ENCODE assay signal across 8 cellular contexts in genomic region chr16:85570735-85571562, GRCh38. TPM values are rescaled to one million over a fixed set of nuclear protein-coding genes. Genes with fewer than 3 reads are reported as not detected.
DNase-seq lines count a peak whose midpoint lies in the region; ATAC-seq and TF ChIP-seq lines count a peak whose summit lies in the region.

No MANE protein-coding gene starts in this region.

- peaks cover 2% of the 10 kb centered on the region for H4K20me1 ChIP-seq in mammary epithelial cell (ENCODE audit: insufficient read depth, low read length)

- peaks cover 11% of the 10 kb centered on the region for H3K36me3 Mint-ChIP-seq in activated T-helper 1 cell treated with anti-CD3 and anti-CD28 coated beads, Interleukin-12 subunit alpha, Interleukin-12 subunit beta, Interleukin-2, Interleukin-4 antibody, amounts not matched to agents 30 ng/mL and 10 ng/mL and 1 ng/mL, durations not matched to agents 14 hours and 24 hours and 36 hours (ENCODE audit: low read depth)
- H3K36me3 Mint-ChIP-seq in neural crest cell (ENCODE audit: low read depth), result no peaks in the 10 kb centered on the region

- H3K27ac Mint-ChIP-seq in activated T-helper 1 cell treated with anti-CD3 and anti-CD28 coated beads, Interleukin-12 subunit alpha, Interleukin-12 subunit beta, Interleukin-2, Interleukin-4 antibody, amounts not matched to agents 30 ng/mL and 10 ng/mL and 1 ng/mL, durations not matched to agents 14 hours and 24 hours and 36 hours, result peak overlapping the region; percentile 4
- H3K27ac Mint-ChIP-seq in neural crest cell (ENCODE audit: unreplicated experiment), result no peak overlapping the region

- DNase-seq in T47D (ENCODE audit: low read depth in 1 of 2, low spot score in 1 of 2), result peak; percentile 82 to 98
- no peak for DNase-seq in mammary epithelial cell
- no peak for DNase-seq in activated T-helper 1 cell treated with anti-CD3 and anti-CD28 coated beads, Interleukin-12 subunit alpha, Interleukin-12 subunit beta, Interleukin-2, Interleukin-4 antibody, amounts not matched to agents 30 ng/mL and 10 ng/mL and 1 ng/mL, durations not matched to agents 14 hours and 24 hours and 36 hours (ENCODE audit: low spot score)
- no peak for DNase-seq in neural crest cell (ENCODE audit: low read depth, low spot score)
- no peak for DNase-seq in hepatic stellate cell (ENCODE audit: low spot score)

- peaks cover 15% of the 10 kb centered on the region for H3K79me2 ChIP-seq in mammary epithelial cell (ENCODE audit: insufficient read depth, low read length)

- H3K4me1 ChIP-seq in mammary epithelial cell (ENCODE audit: insufficient read depth, low read length), result peaks cover 29% of the 10 kb centered on the region

- no peaks in the 10 kb centered on the region for H3K36me3 ChIP-seq in mammary epithelial cell (ENCODE audit: insufficient read depth, low read length)

- BruUV-seq in mammary epithelial cell (replicated peaks; lab: Mats Ljungman, UMichigan), result no TSS peak

- peaks cover 8% of the 10 kb centered on the region for H3K9me3 Mint-ChIP-seq in activated T-helper 1 cell treated with anti-CD3 and anti-CD28 coated beads, Interleukin-12 subunit alpha, Interleukin-12 subunit beta, Interleukin-2, Interleukin-4 antibody, amounts not matched to agents 30 ng/mL and 10 ng/mL and 1 ng/mL, durations not matched to agents 14 hours and 24 hours and 36 hours
- no peaks in the 10 kb centered on the region for H3K9me3 Mint-ChIP-seq in neural crest cell

- CTCF ChIA-PET in mammary epithelial cell (lab: Charles Lee; ENCODE audit: low non-redundant PET), result no interaction called here

- H3K27ac ChIP-seq in mammary epithelial cell (ENCODE audit: insufficient read depth, low read depth, low read length), result no peak overlapping the region

- peaks cover 45% of the 10 kb centered on the region for H3K4me1 Mint-ChIP-seq in activated T-helper 1 cell treated with anti-CD3 and anti-CD28 coated beads, Interleukin-12 subunit alpha, Interleukin-12 subunit beta, Interleukin-2, Interleukin-4 antibody, amounts not matched to agents 30 ng/mL and 10 ng/mL and 1 ng/mL, durations not matched to agents 14 hours and 24 hours and 36 hours (ENCODE audit: low read depth)
- peaks cover 80% of the 10 kb centered on the region for H3K4me1 Mint-ChIP-seq in neural crest cell

- H3K9ac ChIP-seq in mammary epithelial cell (ENCODE audit: insufficient read depth, low read length), result no peak overlapping the region

- dilution Hi-C loops in mammary epithelial cell (cut with HindIII; ENCODE audit: low sequenced_read_pairs), result no loop called here

- 70% methylated on average over 23 of the region's 24 CpGs for WGBS in mammary epithelial cell (ENCODE audit: low coverage, missing lambda C conversion rate)

- H3K4me3 Mint-ChIP-seq in activated T-helper 1 cell treated with anti-CD3 and anti-CD28 coated beads, Interleukin-12 subunit alpha, Interleukin-12 subunit beta, Interleukin-2, Interleukin-4 antibody, amounts not matched to agents 30 ng/mL and 10 ng/mL and 1 ng/mL, durations not matched to agents 14 hours and 24 hours and 36 hours, result peak overlapping the region; percentile 45
- peak overlapping the region; percentile 24 for H3K4me3 Mint-ChIP-seq in neural crest cell

- no peaks in the 10 kb centered on the region for H3K27me3 ChIP-seq in mammary epithelial cell (ENCODE audit: insufficient read depth, low read length)

- peaks cover 2% of the 10 kb centered on the region for H3K27me3 Mint-ChIP-seq in activated T-helper 1 cell treated with anti-CD3 and anti-CD28 coated beads, Interleukin-12 subunit alpha, Interleukin-12 subunit beta, Interleukin-2, Interleukin-4 antibody, amounts not matched to agents 30 ng/mL and 10 ng/mL and 1 ng/mL, durations not matched to agents 14 hours and 24 hours and 36 hours (ENCODE audit: insufficient read depth)
- H3K27me3 Mint-ChIP-seq in neural crest cell (ENCODE audit: low read depth), result peaks cover 59% of the 10 kb centered on the region

- H2AFZ ChIP-seq in mammary epithelial cell (ENCODE audit: low read depth, low read length), result no peak overlapping the region

- H3K4me3 ChIP-seq in mammary epithelial cell (replicated peaks in 1 of 3; ENCODE audit: insufficient read depth in 1 of 3, low read depth in 2 of 3, low read length in 3 of 3), result no peak overlapping the region

- H3K9me3 ChIP-seq in mammary epithelial cell (replicated peaks; ENCODE audit: insufficient read depth, low read length), result no peaks in the 10 kb centered on the region

- ATAC-seq in HG03460 (IDR thresholded peaks at IDR 0.05; ENCODE audit: unreplicated experiment), result peak; percentile 41
- no peak for ATAC-seq in HG02840 (IDR thresholded peaks at IDR 0.05; ENCODE audit: low FRiP score, unreplicated experiment)
- ATAC-seq in GM18870 (IDR thresholded peaks at IDR 0.05; ENCODE audit: unreplicated experiment), result no peak

- in situ Hi-C loops in T47D (cut with HindIII; ENCODE audit: low pct_unique_long_range_greater_than_20kb, low sequenced_read_pairs) (no loop called here), mammary epithelial cell (cut with MboI; ENCODE audit: low sequenced_read_pairs in 2 of 2) (no loop called here)

- no peak overlapping the region for H3K4me2 ChIP-seq in mammary epithelial cell (ENCODE audit: insufficient read depth, low read depth, low read length)

- intact Hi-C loops in mammary epithelial cell (cut with micrococcal nuclease), result no loop called here
- intact Hi-C loops in activated T-helper 1 cell treated with anti-CD3 and anti-CD28 coated beads, Interleukin-12 subunit alpha, Interleukin-12 subunit beta, Interleukin-2, Interleukin-4 antibody, amounts not matched to agents 30 ng/mL and 10 ng/mL and 1 ng/mL, durations not matched to agents 14 hours and 24 hours and 36 hours (cut with micrococcal nuclease), result loop anchor here (1.0 kb wide), 1 partner anchor 17 kb away; no protein-coding TSS in a partner anchor

- no peak for TF ChIP-seq CTCF in mammary epithelial cell (conservative IDR thresholded peaks at IDR 0.05 in 1 of 2, IDR thresholded peaks at IDR 0.05 in 1 of 2; ENCODE audit: extremely low read depth in 1 of 2, insufficient read depth in 1 of 2, low read depth in 1 of 2, low read length in 2 of 2)
- no peak for TF ChIP-seq CTCF in neural crest cell (conservative IDR thresholded peaks at IDR 0.05)

RNA-seq across cellular contexts. Expression of gene GSE1, which starts 42.2 kb away (rescaled TPM):
- total RNA-seq in mammary epithelial cell, result 10 to 100 TPM; 19.3 to 24.3 TPM
- 5.2 TPM for polyA plus RNA-seq in mammary epithelial cell
- polyA minus RNA-seq in mammary epithelial cell, result 8.5 TPM
- total RNA-seq in activated T-helper 1 cell treated with anti-CD3 and anti-CD28 coated beads, Interleukin-12 subunit alpha, Interleukin-12 subunit beta, Interleukin-2, Interleukin-4 antibody, amounts not matched to agents 30 ng/mL and 10 ng/mL and 1 ng/mL, durations not matched to agents 14 hours and 24 hours and 36 hours, result 35.2 and 35.3 TPM in 2 replicates
- total RNA-seq in neural crest cell, result 26.7 and 27.3 TPM in 2 replicates

Comparison
In these comparisons a context has a peak if more than half of its experiments do, and no peak if none do; other contexts are left out.
1. DNase-seq: peak in T47D (2 of 2); none in mammary epithelial cell (single experiment), activated T-helper 1 cell treated with anti-CD3 and anti-CD28 coated beads, Interleukin-12 subunit alpha, Interleukin-12 subunit beta, Interleukin-2, Interleukin-4 antibody, amounts not matched to agents 30 ng/mL and 10 ng/mL and 1 ng/mL, durations not matched to agents 14 hours and 24 hours and 36 hours (single experiment), neural crest cell (single experiment) and hepatic stellate cell (single experiment).